In the genomic region with DNA sequence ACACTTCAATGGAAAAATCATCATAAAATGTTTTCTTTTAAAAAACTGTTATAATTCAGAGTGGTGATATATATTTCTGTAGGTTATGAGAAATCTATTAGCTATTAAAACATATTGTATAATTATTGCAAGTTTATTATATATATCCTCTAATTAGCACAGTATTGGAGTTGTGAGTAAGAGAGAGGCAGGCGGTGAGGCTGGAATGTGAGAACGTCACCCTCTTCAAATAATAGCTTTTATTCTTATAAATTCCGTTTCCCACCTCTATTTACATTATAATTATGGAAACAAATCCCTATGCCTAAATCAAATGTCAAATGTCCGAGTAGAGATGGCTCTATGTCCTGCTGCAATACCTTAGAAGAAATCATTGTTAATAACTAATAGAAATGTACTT, we compare ENCODE assay signal across 19 cellular contexts.
DNase-seq lines count a peak whose midpoint lies in the region; FAIRE-seq and TF ChIP-seq lines count a peak whose summit lies in the region.
"Had no signal": no experiment of that assay in that cellular context is flagged by ENCODE, and none has a peak within 500 bp of the region (broad histone marks: within the 10 kb centered on the region; RNA-seq: fewer than 3 reads in every experiment).

No MANE protein-coding gene starts in this region.

- WGBS in H1 (ENCODE audit: extremely low coverage in 1 of 2, insufficient coverage in 1 of 2, insufficient read length in 1 of 2, insufficient replicate concordance in 2 of 2, low coverage in 1 of 2, low lambda C conversion rate in 2 of 2, missing lambda C conversion rate in 1 of 2), 2 experiments: 28% methylated on average over 4 of the region's 4 CpGs; no CpG with 5 or more reads in 1 of the 2 experiments

- H3K9me3 ChIP-seq in H1 (ENCODE audit: insufficient read depth in 2 of 2, low read depth in 1 of 2, low read length in 1 of 2) (no peaks in the 10 kb centered on the region), neural progenitor cell (ENCODE audit: low read depth) (no peaks in the 10 kb centered on the region), A673 (ENCODE audit: low read depth, low read length, poor library complexity, severe bottlenecking) (no peaks in the 10 kb centered on the region)
- H3K9me3 ChIP-seq: SJCRH30 had no signal

- TF ChIP-seq CTCF in Calu3 (IDR thresholded peaks at IDR 0.05; ENCODE audit: unreplicated experiment) (no peak), H1 (IDR thresholded peaks at IDR 0.05; ENCODE audit: control extremely low read depth in 1 of 3, insufficient read depth in 1 of 3, low read depth in 1 of 3, low read length in 3 of 3) (no peak), neural progenitor cell (IDR thresholded peaks at IDR 0.05) (no peak), A673 (conservative IDR thresholded peaks at IDR 0.05; ENCODE audit: low read depth, low read length) (no peak)

- POLR2A ChIA-PET in H1 (lab: Charles Lee; ENCODE audit: partially characterized antibody) (interaction anchor here (0.6 kb wide), 1 partner anchor 500 kb away, joined by 4 read pairs; no protein-coding TSS in a partner anchor), A673 (lab: Charles Lee; ENCODE audit: low non-redundant PET) (no interaction called here)

- no peak overlapping the region for H3K23ac ChIP-seq in H1 (ENCODE audit: insufficient read length)

- no peaks in the 10 kb centered on the region for H3K9me3 Mint-ChIP-seq in Calu3 (ENCODE audit: low read depth, unreplicated experiment)
- H3K9me3 Mint-ChIP-seq in neural progenitor cell: peaks cover 13% of the 10 kb centered on the region
- H3K9me3 Mint-ChIP-seq: H9 had no signal

- H3K79me1 ChIP-seq in H1 (ENCODE audit: low read depth, low read length): no peaks in the 10 kb centered on the region

- no peak for TF ChIP-seq POLR2A in H1 (IDR thresholded peaks at IDR 0.05; ENCODE audit: control extremely low read depth in 1 of 2, low read depth in 2 of 2, low read length in 2 of 2)

- no peak overlapping the region for H3K56ac ChIP-seq in H1 (replicated peaks; ENCODE audit: insufficient read length, low read depth, low read length)

- BruUV-seq in Calu3 (replicated peaks; lab: Mats Ljungman, UMichigan) (no TSS peak), A673 (replicated peaks; lab: Mats Ljungman, UMichigan) (no TSS peak)

- H3K27me3 ChIP-seq in H1 (replicated peaks in 1 of 4; ENCODE audit: control insufficient read depth in 3 of 4, extremely low read depth in 1 of 4, insufficient read depth in 3 of 4, low read length in 3 of 4) (no peaks in the 10 kb centered on the region), neural progenitor cell (no peaks in the 10 kb centered on the region), A673 (replicated peaks; ENCODE audit: insufficient read depth, low read depth, low read length, poor library complexity) (no peaks in the 10 kb centered on the region)

- H2AK5ac ChIP-seq in H1 (ENCODE audit: low read depth, low read length): no peak overlapping the region

- no peak for TF ChIP-seq RAD21 in H1 (IDR thresholded peaks at IDR 0.05 in 1 of 2, conservative IDR thresholded peaks at IDR 0.05 in 1 of 2; ENCODE audit: low read depth in 2 of 2, low read length in 2 of 2)

- no peak for FAIRE-seq in H1 (lab: Jason Lieb, UNC)
- no peak for FAIRE-seq in RCC 7860 (lab: Jason Lieb, UNC)

- no peak overlapping the region for H4K8ac ChIP-seq in H1 (ENCODE audit: extremely low read depth, insufficient read depth, low read length)

- H3K27me3 Mint-ChIP-seq in Calu3 (ENCODE audit: unreplicated experiment) (no peaks in the 10 kb centered on the region), neural progenitor cell (ENCODE audit: insufficient read depth, low read depth) (no peaks in the 10 kb centered on the region)
- H3K27me3 Mint-ChIP-seq: B cell; CD8-positive, alpha-beta memory T cell had no signal

- H3K9ac ChIP-seq in H1 (replicated peaks in 1 of 4; ENCODE audit: extremely low read depth in 1 of 4, low read depth in 3 of 4, low read length in 3 of 4) (no peak overlapping the region), neural progenitor cell (no peak overlapping the region)
- H3K9ac ChIP-seq: KMS-11 had no signal

- H3K36me3 ChIP-seq in H1 (ENCODE audit: control insufficient read depth in 2 of 4, insufficient read depth in 4 of 4, low read length in 3 of 4): no peaks in the 10 kb centered on the region
- peaks cover 13% of the 10 kb centered on the region for H3K36me3 ChIP-seq in neural progenitor cell
- no peaks in the 10 kb centered on the region for H3K36me3 ChIP-seq in A673 (ENCODE audit: insufficient read depth, low read length, poor library complexity, severe bottlenecking)
- H3K36me3 ChIP-seq: SJCRH30 had no signal

- no peak overlapping the region for H2BK20ac ChIP-seq in H1 (ENCODE audit: low read length)

- no peak overlapping the region for H2BK120ac ChIP-seq in H1 (replicated peaks; ENCODE audit: low read depth, low read length)

- no peaks in the 10 kb centered on the region for H3K79me2 ChIP-seq in H1 (ENCODE audit: control insufficient read depth in 1 of 2, insufficient read depth in 2 of 2, low read length in 2 of 2)
- H3K79me2 ChIP-seq in neural progenitor cell (ENCODE audit: low read depth): peaks cover 24% of the 10 kb centered on the region

- no peak overlapping the region for H3K18ac ChIP-seq in H1 (ENCODE audit: extremely low read depth, low read length)

- no peak overlapping the region for H4K91ac ChIP-seq in H1 (replicated peaks; ENCODE audit: insufficient read length, low read length)

- peak overlapping the region; percentile 21 for H3K4me3 Mint-ChIP-seq in Calu3 (ENCODE audit: low read depth, unreplicated experiment)
- no peak overlapping the region for H3K4me3 Mint-ChIP-seq in neural progenitor cell
- H3K4me3 Mint-ChIP-seq: B cell; CD8-positive, alpha-beta memory T cell; H9; HFFc6 had no signal

- H3K4ac ChIP-seq in H1 (replicated peaks; ENCODE audit: insufficient read length, low read depth, low read length): no peak overlapping the region

- H4K20me1 ChIP-seq in H1 (replicated peaks in 1 of 2; ENCODE audit: control insufficient read depth in 1 of 2, insufficient read depth in 2 of 2, low read length in 2 of 2): no peaks in the 10 kb centered on the region
- peaks cover 9% of the 10 kb centered on the region for H4K20me1 ChIP-seq in neural progenitor cell (ENCODE audit: low read depth)

- H3K4me1 Mint-ChIP-seq in Calu3 (ENCODE audit: low read depth, unreplicated experiment) (peaks cover 18% of the 10 kb centered on the region), neural progenitor cell (peaks cover 27% of the 10 kb centered on the region)
- H3K4me1 Mint-ChIP-seq: B cell; CD8-positive, alpha-beta memory T cell had no signal

- intact Hi-C loops in Calu3 (cut with micrococcal nuclease; ENCODE audit: unreplicated experiment): loop anchor here (5.0 kb wide), 1 partner anchor 86 kb away; no protein-coding TSS in a partner anchor
- intact Hi-C loops in A673 (cut with micrococcal nuclease; ENCODE audit: unreplicated experiment): no loop called here

- H3K36me3 Mint-ChIP-seq in Calu3 (ENCODE audit: insufficient read depth, unreplicated experiment) (no peaks in the 10 kb centered on the region), neural progenitor cell (peaks cover 13% of the 10 kb centered on the region)
- H3K36me3 Mint-ChIP-seq: CD8-positive, alpha-beta memory T cell had no signal

- H3K4me3 ChIP-seq in H1 (ENCODE audit: extremely low read depth in 1 of 4, insufficient read depth in 2 of 4, low read depth in 3 of 4, low read length in 4 of 4) (peak overlapping the region in 1 of 4 experiments; percentile 34; a peak in 1 of 8 replicates), neural progenitor cell (no peak overlapping the region), A673 (ENCODE audit: low read depth, low read length, poor library complexity, severe bottlenecking) (no peak overlapping the region)
- H3K4me3 ChIP-seq: SJCRH30 had no signal

- H3K4me1 ChIP-seq in H1 (replicated peaks in 1 of 4; ENCODE audit: control insufficient read depth in 3 of 4, insufficient read depth in 4 of 4, low read length in 3 of 4) (peaks cover 0 to 13% (median 2%) of the 10 kb centered on the region in 4 experiments; a peak in 2 of 7 replicates), neural progenitor cell (peaks cover 37% of the 10 kb centered on the region), A673 (ENCODE audit: insufficient read depth, low read length, poor library complexity, severe bottlenecking) (no peaks in the 10 kb centered on the region)
- H3K4me1 ChIP-seq: SJCRH30 had no signal

- DNase-seq in Calu3: no peak
- peak; percentile 82 for DNase-seq in NCI-H69 (lab: John Stamatoyannopoulos, UW)
- DNase-seq in H1 (ENCODE audit: low read depth in 1 of 2, low spot score in 2 of 2): no peak
- no peak for DNase-seq in neural progenitor cell (ENCODE audit: low spot score)
- no peak for DNase-seq in stimulated activated CD8-positive, alpha-beta memory T cell treated with anti-CD3 and anti-CD28 coated beads, Interleukin-4, amount 100 ng/mL, for 48 hours
- no peak for DNase-seq in RCC 7860 (ENCODE audit: low spot score)
- DNase-seq in A673 (ENCODE audit: low spot score): no peak
- DNase-seq: CD8-positive, alpha-beta memory T cell; DMS153; H9; HFFc6; IMR-90; MM.1S; NCI-H1694 treated with DMSO at 0.1 percent for 48 hours; NCI-H526 treated with DMSO at 0.1 percent for 48 hours; SJCRH30 had no signal

- H3K14ac ChIP-seq in H1 (ENCODE audit: insufficient read length): no peak overlapping the region

- H3K4me2 ChIP-seq in H1 (ENCODE audit: insufficient read depth in 1 of 2, low read depth in 2 of 2, low read length in 2 of 2) (peak overlapping the region; percentile 38 to 45; a peak in 2 of 4 replicates), neural progenitor cell (peak overlapping the region; percentile 52)
- H3K4me2 ChIP-seq: KMS-11 had no signal

- H2BK5ac ChIP-seq in H1 (ENCODE audit: low read depth, low read length): no peak overlapping the region

- no peak overlapping the region for H4K5ac ChIP-seq in H1 (ENCODE audit: insufficient read length, low read depth, low read length)

- H2AFZ ChIP-seq in H1 (ENCODE audit: low read length) (no peak overlapping the region), neural progenitor cell (replicated peaks) (no peak overlapping the region)

- H3K27ac ChIP-seq in H1 (ENCODE audit: low read depth, low read length) (no peak overlapping the region), neural progenitor cell (no peak overlapping the region), A673 (ENCODE audit: low read depth, low read length, poor library complexity, severe bottlenecking) (no peak overlapping the region)
- H3K27ac ChIP-seq: C4-2B, KMS-11, SJCRH30 had no signal

- peak overlapping the region; percentile 33 for H3K27ac Mint-ChIP-seq in Calu3 (ENCODE audit: unreplicated experiment)
- H3K27ac Mint-ChIP-seq in neural progenitor cell: no peak overlapping the region
- H3K27ac Mint-ChIP-seq: B cell; CD8-positive, alpha-beta memory T cell; HFFc6 had no signal

- no peak for TF ChIP-seq EP300 in H1 (IDR thresholded peaks at IDR 0.05; ENCODE audit: borderline replicate concordance in 1 of 2, low read depth in 2 of 2, low read length in 2 of 2)

- H2BK15ac ChIP-seq in H1 (ENCODE audit: low read length): no peak overlapping the region

- no peaks in the 10 kb centered on the region for H3F3A ChIP-seq in neural progenitor cell (ENCODE audit: low read depth)

- CTCF ChIA-PET in Calu3 (lab: Charles Lee): no interaction called here
- CTCF ChIA-PET in H1 (lab: Charles Lee; ENCODE audit: partially characterized antibody): interaction anchor here (1.0 kb wide), 1 partner anchor 9 kb away, joined by 3 read pairs; no protein-coding TSS in a partner anchor
- CTCF ChIA-PET in A673 (lab: Charles Lee): no interaction called here

- no peak overlapping the region for H2BK12ac ChIP-seq in H1 (ENCODE audit: low read depth, low read length)

- H3K23me2 ChIP-seq in H1 (ENCODE audit: low read depth, low read length): no peaks in the 10 kb centered on the region
